8 cellular contexts compared by ENCODE assay signal in genomic region chr9:124779368-124780059, GRCh38. TPM values are rescaled to one million over a fixed set of nuclear protein-coding genes. Genes with fewer than 3 reads are reported as not detected.
DNase-seq lines count a peak whose midpoint lies in the region; ATAC-seq and TF ChIP-seq lines count a peak whose summit lies in the region.

No MANE protein-coding gene starts in this region.

- in situ Hi-C loops in T47D (cut with HindIII; ENCODE audit: low pct_unique_long_range_greater_than_20kb, low sequenced_read_pairs): no loop called here

- CTCF ChIA-PET in activated CD8-positive, alpha-beta memory T cell treated with anti-CD3 and anti-CD28 coated beads, Interleukin-2, amount 10 ng/mL, durations not matched to agents 7 days and 5 days (lab: Charles Lee): interaction anchor here (0.7 to 13.1 kb wide), 3 partner anchors 56 to 560 kb away, joined by 3 to 380 read pairs (median 3); partner anchors contain the start of gene WDR38

- no peaks in the 10 kb centered on the region for H3K27me3 ChIP-seq in upper lobe of right lung

- H3K27ac Mint-ChIP-seq in activated CD8-positive, alpha-beta memory T cell treated with anti-CD3 and anti-CD28 coated beads, Interleukin-2, amount 10 ng/mL, durations not matched to agents 7 days and 5 days: no peak overlapping the region

- H3K4me1 Mint-ChIP-seq in activated CD8-positive, alpha-beta memory T cell treated with anti-CD3 and anti-CD28 coated beads, Interleukin-2, amount 10 ng/mL, durations not matched to agents 7 days and 5 days: peaks cover 10% of the 10 kb centered on the region

- H3K27ac ChIP-seq in upper lobe of right lung: no peak overlapping the region

- no peaks in the 10 kb centered on the region for H3K36me3 Mint-ChIP-seq in activated CD8-positive, alpha-beta memory T cell treated with anti-CD3 and anti-CD28 coated beads, Interleukin-2, amount 10 ng/mL, durations not matched to agents 7 days and 5 days

- no peaks in the 10 kb centered on the region for H3K9me3 ChIP-seq in upper lobe of right lung

- peaks cover 28% of the 10 kb centered on the region for H3K27me3 Mint-ChIP-seq in activated CD8-positive, alpha-beta memory T cell treated with anti-CD3 and anti-CD28 coated beads, Interleukin-2, amount 10 ng/mL, durations not matched to agents 7 days and 5 days

- H3K36me3 ChIP-seq in upper lobe of right lung: no peaks in the 10 kb centered on the region

- H3K4me3 ChIP-seq in upper lobe of right lung: no peak overlapping the region

- no peak for TF ChIP-seq CTCF in upper lobe of right lung (IDR thresholded peaks at IDR 0.05)

- no peaks in the 10 kb centered on the region for H3K9me3 Mint-ChIP-seq in activated CD8-positive, alpha-beta memory T cell treated with anti-CD3 and anti-CD28 coated beads, Interleukin-2, amount 10 ng/mL, durations not matched to agents 7 days and 5 days (ENCODE audit: low read depth)

- no peak for ATAC-seq in activated CD8-positive, alpha-beta memory T cell treated with anti-CD3 and anti-CD28 coated beads, Interleukin-2, amount 10 ng/mL, durations not matched to agents 7 days and 5 days
- ATAC-seq in upper lobe of right lung (peak; percentile 33), GM18502 (IDR thresholded peaks at IDR 0.05; ENCODE audit: poor library complexity, unreplicated experiment) (no peak)

- intact Hi-C loops in upper lobe of right lung (cut with DNase I): no loop called here

- DNase-seq in activated CD8-positive, alpha-beta memory T cell treated with anti-CD3 and anti-CD28 coated beads, Interleukin-2, amount 10 ng/mL, durations not matched to agents 7 days and 5 days: peak; percentile 35
- no peak for DNase-seq in activated CD8-positive, alpha-beta memory T cell treated with anti-CD3 and anti-CD28 coated beads, Interleukin-2, amount 50 U/mL, for 48 hours
- DNase-seq in T47D (ENCODE audit: low read depth in 1 of 2, low spot score in 1 of 2) (peak; percentile 56 to 86), kidney tubule cell (ENCODE audit: low spot score) (peak; percentile 80), upper lobe of right lung (peak; percentile 36), GM19238 (ENCODE audit: insufficient read length, low spot score) (no peak), NCI-H2081 treated with DMSO at 0.1 percent for 48 hours (lab: John Stamatoyannopoulos, UW) (no peak)

- H3K4me3 Mint-ChIP-seq in activated CD8-positive, alpha-beta memory T cell treated with anti-CD3 and anti-CD28 coated beads, Interleukin-2, amount 10 ng/mL, durations not matched to agents 7 days and 5 days: no peak overlapping the region

- H3K4me1 ChIP-seq in upper lobe of right lung: peaks cover 21% of the 10 kb centered on the region

RNA-seq across cellular contexts. Expression of gene OLFML2A, which starts 2.6 kb away (rescaled TPM):
- total RNA-seq in activated CD8-positive, alpha-beta memory T cell treated with anti-CD3 and anti-CD28 coated beads, Interleukin-2, amount 10 ng/mL, durations not matched to agents 7 days and 5 days: not detected
- total RNA-seq in upper lobe of right lung: 39.5 TPM

RNA-seq across cellular contexts. Expression of gene NR6A1, which starts 8.4 kb away (rescaled TPM):
- total RNA-seq in activated CD8-positive, alpha-beta memory T cell treated with anti-CD3 and anti-CD28 coated beads, Interleukin-2, amount 10 ng/mL, durations not matched to agents 7 days and 5 days: 1 to 10 TPM in 1 of 2 experiments, under 1 TPM in 1; 0.44 to 1.2 TPM
- total RNA-seq in upper lobe of right lung: 4.0 TPM

Comparison
In these comparisons a context has a peak if more than half of its experiments do, and no peak if none do; other contexts are left out.
1. DNase-seq: peak in activated CD8-positive, alpha-beta memory T cell treated with anti-CD3 and anti-CD28 coated beads, Interleukin-2, amount 10 ng/mL, durations not matched to agents 7 days and 5 days (single experiment), T47D (2 of 2), kidney tubule cell (single experiment) and upper lobe of right lung (single experiment); none in activated CD8-positive, alpha-beta memory T cell treated with anti-CD3 and anti-CD28 coated beads, Interleukin-2, amount 50 U/mL, for 48 hours (single experiment), GM19238 (single experiment) and NCI-H2081 treated with DMSO at 0.1 percent for 48 hours (single experiment).
2. RNA of gene OLFML2A, which starts 2.6 kb away (total RNA-seq): 39.5 TPM in upper lobe of right lung (single experiment); not detected in activated CD8-positive, alpha-beta memory T cell treated with anti-CD3 and anti-CD28 coated beads, Interleukin-2, amount 10 ng/mL, durations not matched to agents 7 days and 5 days; every median in the first group is over 10 times any median in the second.